ENCODE assay signal across 20 cellular contexts in the genomic region with DNA sequence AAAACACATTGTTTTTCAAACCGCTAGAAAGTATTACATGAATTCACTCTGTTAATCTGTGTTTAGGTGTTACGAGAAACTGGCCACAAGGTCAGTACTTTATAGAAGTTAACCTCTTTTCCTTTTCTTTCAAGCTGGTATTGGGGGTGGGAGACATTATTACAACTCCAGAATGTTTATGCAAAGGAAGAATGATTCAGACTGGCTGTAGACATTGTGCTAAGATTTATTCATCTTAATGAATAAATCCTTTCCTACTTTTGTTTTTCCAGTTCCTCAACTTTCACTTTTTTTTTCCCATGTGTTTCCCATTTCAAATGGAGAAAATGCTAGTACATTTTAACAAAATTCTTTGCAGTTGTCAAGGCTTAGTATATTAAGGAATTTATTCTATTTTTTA. TPM values are rescaled to one million over a fixed set of nuclear protein-coding genes. Genes with fewer than 3 reads are reported as not detected.
DNase-seq lines count a peak whose midpoint lies in the region; ATAC-seq and TF ChIP-seq lines count a peak whose summit lies in the region.
"Had no signal": no experiment of that assay in that cellular context is flagged by ENCODE, and none has a peak within 500 bp of the region (broad histone marks: within the 10 kb centered on the region; RNA-seq: fewer than 3 reads in every experiment).

No MANE protein-coding gene starts in this region.

- H3K4me1 ChIP-seq in upper lobe of right lung: no peaks in the 10 kb centered on the region
- no peaks in the 10 kb centered on the region for H3K4me1 ChIP-seq in colonic mucosa
- H3K4me1 ChIP-seq: Caco-2, gastrocnemius medialis, upper lobe of left lung had no signal

- H3K9me3 ChIP-seq in upper lobe of right lung: no peaks in the 10 kb centered on the region
- no peaks in the 10 kb centered on the region for H3K9me3 ChIP-seq in colonic mucosa
- H3K9me3 ChIP-seq: Caco-2, gastrocnemius medialis, stomach, upper lobe of left lung had no signal

- no peak overlapping the region for H3K9ac ChIP-seq in colonic mucosa (ENCODE audit: low read depth in 2 of 2, low read length in 2 of 2)

- H3K36me3 ChIP-seq in upper lobe of right lung (no peaks in the 10 kb centered on the region), colonic mucosa (no peaks in the 10 kb centered on the region)
- H3K36me3 ChIP-seq: gastrocnemius medialis, stomach, upper lobe of left lung had no signal

- no peak for ATAC-seq in HG02588 (IDR thresholded peaks at IDR 0.05; ENCODE audit: unreplicated experiment)
- ATAC-seq in upper lobe of right lung: no peak
- ATAC-seq: activated CD4-positive, CD25-positive, alpha-beta regulatory T cell treated with anti-CD3 and anti-CD28 coated beads, Interleukin-2, amount 50 U/mL, for 24 hours; effector memory CD8-positive, alpha-beta T cell; gastrocnemius medialis; sciatic nerve had no signal

- H3K27ac ChIP-seq in upper lobe of right lung (no peak overlapping the region), colonic mucosa (no peak overlapping the region)
- H3K27ac ChIP-seq: gastrocnemius medialis, stomach had no signal

- intact Hi-C loops in upper lobe of right lung (cut with DNase I) (no loop called here), colonic mucosa (cut with DNase I) (no loop called here)

- H3K4me3 ChIP-seq in fibroblast of the aortic adventitia (ENCODE audit: low read depth, low read length) (no peak overlapping the region), upper lobe of right lung (no peak overlapping the region), colonic mucosa (no peak overlapping the region)
- H3K4me3 ChIP-seq: gastrocnemius medialis, stomach, upper lobe of left lung had no signal

- no peaks in the 10 kb centered on the region for H3K27me3 ChIP-seq in upper lobe of right lung
- H3K27me3 ChIP-seq in colonic mucosa: no peaks in the 10 kb centered on the region
- H3K27me3 ChIP-seq: gastrocnemius medialis, stomach, upper lobe of left lung had no signal

- no peak for TF ChIP-seq CTCF in fibroblast of the aortic adventitia (IDR thresholded peaks at IDR 0.05; ENCODE audit: insufficient read depth, low read length)
- TF ChIP-seq CTCF in upper lobe of right lung (IDR thresholded peaks at IDR 0.05): no peak
- TF ChIP-seq CTCF in colonic mucosa (IDR thresholded peaks at IDR 0.05): no peak

- DNase-seq in ELR (ENCODE audit: low read depth): peak; percentile 59
- peak; percentile 39 for DNase-seq in astrocyte of the hippocampus (ENCODE audit: low read depth, low spot score)
- peak; percentile 26 for DNase-seq in fibroblast of the aortic adventitia (ENCODE audit: low read depth)
- peak; percentile 77 for DNase-seq in pulmonary artery endothelial cell (ENCODE audit: low read depth, low spot score)
- no peak for DNase-seq in UCSD-AML1 (lab: John Stamatoyannopoulos, UW; ENCODE audit: unreplicated experiment)
- no peak for DNase-seq in upper lobe of right lung
- DNase-seq in colonic mucosa: no peak
- DNase-seq: activated CD8-positive, alpha-beta memory T cell treated with anti-CD3 and anti-CD28 coated beads for 24 hours; activated naive CD8-positive, alpha-beta T cell treated with anti-CD3 and anti-CD28 coated beads, Interleukin-2, amount 10 ng/mL, durations not matched to agents 7 days and 5 days; Caco-2; effector memory CD8-positive, alpha-beta T cell; gastrocnemius medialis; MM.1S; NCI-H446 treated with DMSO at 0.1 percent for 48 hours; stomach; upper lobe of left lung had no signal

RNA-seq across cellular contexts. Expression of a gene that starts 1.2 kb away (rescaled TPM):
- total RNA-seq in fibroblast of the aortic adventitia (ENCODE audit: low replicate concordance) (0.16 and 0.27 TPM in 2 replicates), pulmonary artery endothelial cell (0.63 and 5.3 TPM in 2 replicates), upper lobe of right lung (0.09 TPM), colonic mucosa (under 1 TPM; 0.08 to 0.27 TPM)
- total RNA-seq: activated naive CD8-positive, alpha-beta T cell treated with anti-CD3 and anti-CD28 coated beads, Interleukin-2, amount 10 ng/mL, durations not matched to agents 7 days and 5 days; B cell had no signal

Comparison
In these comparisons a context has a peak if more than half of its experiments do, and no peak if none do; other contexts are left out.
1. DNase-seq: peak in ELR (single experiment), astrocyte of the hippocampus (single experiment), fibroblast of the aortic adventitia (single experiment) and pulmonary artery endothelial cell (single experiment); none in UCSD-AML1 (single experiment), upper lobe of right lung (single experiment) and colonic mucosa (single experiment).